Comparison of ENCODE assay signal across 7 cellular contexts in genomic region chr7:99392046-99392445, GRCh38. TPM values are rescaled to one million over a fixed set of nuclear protein-coding genes. Genes with fewer than 3 reads are reported as not detected.
A peak's percentile ranks its signal among the peaks of the same experiment; 100 is the strongest.
DNase-seq lines count a peak whose midpoint lies in the region; ATAC-seq and TF ChIP-seq lines count a peak whose summit lies in the region.

No MANE protein-coding gene starts in this region.

- WGBS in psoas muscle, 3 donors: 82 to 85% (median 83%) methylated on average over 8 of the region's 8 CpGs

- H3K27me3 ChIP-seq in psoas muscle (ENCODE audit: insufficient read depth in 3 of 3, low read length in 2 of 3): no peaks in the 10 kb centered on the region

- DNase-seq in OCI-LY7 (ENCODE audit: low spot score) (no peak), psoas muscle (no peak), AG08396 (ENCODE audit: low spot score) (no peak), NCI-H1105 treated with DMSO at 0.1 percent for 48 hours (lab: John Stamatoyannopoulos, UW) (no peak)

- no TSS peak for BruUV-seq in OCI-LY7 (replicated peaks; lab: Mats Ljungman, UMichigan)

- in situ Hi-C loops in GM18951 (cut with MboI; ENCODE audit: low sequenced_read_pairs, unreplicated experiment): no loop called here

- POLR2A ChIA-PET in OCI-LY7 (lab: Charles Lee): interaction anchor here (0.5 to 0.8 kb wide), 2 partner anchors 10 to 56 kb away, joined by 3 read pairs; no protein-coding TSS in a partner anchor

- intact Hi-C loops in OCI-LY7 (cut with micrococcal nuclease; ENCODE audit: unreplicated experiment) (no loop called here), psoas muscle (cut with DNase I) (no loop called here)

- H3K36me3 ChIP-seq in OCI-LY7 (ENCODE audit: insufficient read depth, low read length) (peaks cover 92% of the 10 kb centered on the region), psoas muscle (ENCODE audit: insufficient read depth in 1 of 2, low read depth in 1 of 2) (peaks cover 3 to 74% of the 10 kb centered on the region in 2 donors)

- H3K4me3 ChIP-seq in OCI-LY7 (ENCODE audit: low read depth, low read length, poor library complexity, severe bottlenecking) (peak overlapping the region; percentile 41), psoas muscle (peak overlapping the region; percentile 75)

- H3K4me1 ChIP-seq in OCI-LY7 (ENCODE audit: insufficient read depth, low read length, poor library complexity, severe bottlenecking) (peaks cover 15% of the 10 kb centered on the region), psoas muscle (peaks cover 10% of the 10 kb centered on the region)

- no peak for TF ChIP-seq CTCF in OCI-LY7 (conservative IDR thresholded peaks at IDR 0.05; ENCODE audit: low read length)
- TF ChIP-seq CTCF in psoas muscle (IDR thresholded peaks at IDR 0.05): no peak

- ATAC-seq in esophagus mucosa (peak; percentile 1), psoas muscle (no peak), GM21529 (IDR thresholded peaks at IDR 0.05; ENCODE audit: unreplicated experiment) (no peak)

- H2AFZ ChIP-seq in OCI-LY7 (ENCODE audit: low read length): no peak overlapping the region

- no peaks in the 10 kb centered on the region for H3K9me3 ChIP-seq in OCI-LY7 (ENCODE audit: low read length)
- H3K9me3 ChIP-seq in psoas muscle: no peaks in the 10 kb centered on the region

- TF ChIP-seq POLR2A in GM18951 (IDR thresholded peaks at IDR 0.05; ENCODE audit: extremely low read depth, insufficient read depth, insufficient read length): peak; percentile 14

- CTCF ChIA-PET in OCI-LY7 (lab: Charles Lee; ENCODE audit: unreplicated experiment): interaction anchor here (1.1 kb wide), 1 partner anchor 19 kb away, joined by 6 read pairs; no protein-coding TSS in a partner anchor

- no peaks in the 10 kb centered on the region for H3K9me2 ChIP-seq in OCI-LY7 (ENCODE audit: insufficient read depth, low read length)

- peaks cover 6% of the 10 kb centered on the region; the same call in 1 of the 2 replicates for H4K20me1 ChIP-seq in OCI-LY7 (ENCODE audit: insufficient read depth, low read length)

- peak overlapping the region; percentile 57 for H3K4me2 ChIP-seq in OCI-LY7 (ENCODE audit: low read length)

- H3K27ac ChIP-seq in OCI-LY7 (ENCODE audit: low read depth, low read length, poor library complexity, severe bottlenecking) (no peak overlapping the region), psoas muscle (no peak overlapping the region)

- no peaks in the 10 kb centered on the region for H3K79me2 ChIP-seq in OCI-LY7 (ENCODE audit: insufficient read depth, low read depth, low read length)

RNA-seq across cellular contexts. Expression of gene PDAP1, which starts 16.4 kb away (rescaled TPM):
- 33.7 and 50.0 TPM in 2 replicates for total RNA-seq in OCI-LY7 (2014; rRNA removed; shearing (Covaris generic))
- total RNA-seq in OCI-LY7 (2022) (132 and 135 TPM in 2 replicates), esophagus mucosa (94.4 TPM), psoas muscle (100 to 1,000 TPM; 131 to 174 (median 172) TPM)
- polyA plus RNA-seq in psoas muscle: 100 to 1,000 TPM; 257 to 437 (median 436) TPM

RNA-seq across cellular contexts. Expression of gene BUD31, which starts 16.7 kb away (rescaled TPM):
- 104 and 118 TPM in 2 replicates for total RNA-seq in OCI-LY7 (2014; rRNA removed; shearing (Covaris generic))
- 100 and 114 TPM in 2 replicates for total RNA-seq in OCI-LY7 (2022)
- total RNA-seq in esophagus mucosa: 98.9 TPM
- total RNA-seq in psoas muscle: 10 to 100 TPM; 30.2 to 49.1 (median 39.8) TPM
- polyA plus RNA-seq in psoas muscle: 100 to 1,000 TPM in 1 of 3 donors, 10 to 100 TPM in 2; 46.8 to 115 (median 88.0) TPM

RNA-seq across cellular contexts. Expression of gene ARPC1B, which starts 17.5 kb away (rescaled TPM):
- total RNA-seq in OCI-LY7 (2014; rRNA removed; shearing (Covaris generic)): 174 and 191 TPM in 2 replicates
- total RNA-seq in OCI-LY7 (2022): 168 and 169 TPM in 2 replicates
- 53.0 TPM for total RNA-seq in esophagus mucosa
- 10 to 100 TPM; 12.9 to 19.1 (median 15.7) TPM for total RNA-seq in psoas muscle
- polyA plus RNA-seq in psoas muscle: 10 to 100 TPM; 20.0 to 61.5 (median 25.9) TPM

RNA-seq across cellular contexts. Expression of gene PTCD1, which starts 46.6 kb away (rescaled TPM):
- 11.0 and 11.1 TPM in 2 replicates for total RNA-seq in OCI-LY7 (2014; rRNA removed; shearing (Covaris generic))
- total RNA-seq in OCI-LY7 (2022) (7.6 and 11.3 TPM in 2 replicates), esophagus mucosa (4.0 TPM), psoas muscle (1 to 10 TPM; 2.7 to 9.2 (median 4.6) TPM)
- 1 to 10 TPM; 5.0 to 8.1 (median 5.6) TPM for polyA plus RNA-seq in psoas muscle

RNA-seq across cellular contexts. Expression of gene CPSF4, which starts 46.7 kb away (rescaled TPM):
- total RNA-seq in OCI-LY7 (2014; rRNA removed; shearing (Covaris generic)): 75.3 and 84.4 TPM in 2 replicates
- total RNA-seq in OCI-LY7 (2022) (88.6 and 91.9 TPM in 2 replicates), esophagus mucosa (23.8 TPM), psoas muscle (10 to 100 TPM; 21.3 to 42.4 (median 28.6) TPM)
- 10 to 100 TPM; 35.6 to 46.4 (median 36.5) TPM for polyA plus RNA-seq in psoas muscle
